Comparison of ENCODE assay signal across 1 cellular context in the genomic region with DNA sequence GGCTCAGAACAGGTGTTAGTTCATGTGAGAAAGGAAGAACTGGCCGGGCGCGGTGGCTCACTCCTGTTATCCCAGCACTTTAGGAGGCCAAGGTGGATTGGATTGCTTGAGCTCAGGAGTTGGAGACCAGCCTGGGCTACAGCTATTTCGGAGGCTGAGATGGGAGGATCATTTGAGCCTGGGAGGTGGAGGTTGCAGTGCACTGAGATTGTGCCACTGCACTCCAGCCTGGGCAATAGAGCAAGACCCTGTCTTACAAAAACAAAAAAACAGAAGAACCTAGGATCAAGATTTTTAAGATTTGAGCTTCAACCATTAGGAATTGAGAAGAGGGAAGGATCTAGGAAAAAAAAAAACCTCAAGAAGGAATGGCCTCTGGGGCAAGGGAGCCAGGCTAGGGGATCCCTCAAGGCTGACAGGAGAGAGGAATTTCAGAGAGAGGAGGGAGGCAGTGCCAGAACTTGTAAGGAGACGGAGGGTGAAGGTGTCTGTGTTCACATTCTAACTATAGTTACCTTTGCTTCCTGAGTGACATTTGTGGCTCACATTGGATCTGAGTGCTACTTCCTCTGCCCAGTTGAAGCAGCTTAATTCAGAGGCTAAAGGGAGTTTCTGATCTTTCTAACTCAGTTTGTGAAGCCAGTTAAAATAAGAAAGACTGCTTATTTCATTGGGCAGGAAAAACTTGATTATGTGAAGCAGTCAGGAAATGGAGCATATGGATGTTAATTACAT.
TF ChIP-seq lines count a peak whose summit lies in the region.

No MANE protein-coding gene starts in this region.

TF ChIP-seq in GM12878, 131 proteins besides CTCF, POLR2A, EP300 and RAD21:
- TF ChIP-seq IKZF2 (IDR thresholded peaks at IDR 0.05) (0 out of 4 replicates have a peak, but pooled peaks of 1 of the 2 experiments have one; percentile 10), HCFC1 (IDR thresholded peaks at IDR 0.05; ENCODE audit: low read length) (no peak), SPI1 (IDR thresholded peaks at IDR 0.05; ENCODE audit: borderline replicate concordance, insufficient read depth, low read depth, low read length) (peak; percentile 52; the same call in 1 of the 2 replicates)
- TF ChIP-seq, protein P1, sequence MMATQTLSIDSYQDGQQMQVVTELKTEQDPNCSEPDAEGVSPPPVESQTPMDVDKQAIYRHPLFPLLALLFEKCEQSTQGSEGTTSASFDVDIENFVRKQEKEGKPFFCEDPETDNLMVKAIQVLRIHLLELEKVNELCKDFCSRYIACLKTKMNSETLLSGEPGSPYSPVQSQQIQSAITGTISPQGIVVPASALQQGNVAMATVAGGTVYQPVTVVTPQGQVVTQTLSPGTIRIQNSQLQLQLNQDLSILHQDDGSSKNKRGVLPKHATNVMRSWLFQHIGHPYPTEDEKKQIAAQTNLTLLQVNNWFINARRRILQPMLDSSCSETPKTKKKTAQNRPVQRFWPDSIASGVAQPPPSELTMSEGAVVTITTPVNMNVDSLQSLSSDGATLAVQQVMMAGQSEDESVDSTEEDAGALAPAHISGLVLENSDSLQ (IDR thresholded peaks at IDR 0.05): peak; percentile 78
